18 cellular contexts compared by ENCODE assay signal in the genomic region with DNA sequence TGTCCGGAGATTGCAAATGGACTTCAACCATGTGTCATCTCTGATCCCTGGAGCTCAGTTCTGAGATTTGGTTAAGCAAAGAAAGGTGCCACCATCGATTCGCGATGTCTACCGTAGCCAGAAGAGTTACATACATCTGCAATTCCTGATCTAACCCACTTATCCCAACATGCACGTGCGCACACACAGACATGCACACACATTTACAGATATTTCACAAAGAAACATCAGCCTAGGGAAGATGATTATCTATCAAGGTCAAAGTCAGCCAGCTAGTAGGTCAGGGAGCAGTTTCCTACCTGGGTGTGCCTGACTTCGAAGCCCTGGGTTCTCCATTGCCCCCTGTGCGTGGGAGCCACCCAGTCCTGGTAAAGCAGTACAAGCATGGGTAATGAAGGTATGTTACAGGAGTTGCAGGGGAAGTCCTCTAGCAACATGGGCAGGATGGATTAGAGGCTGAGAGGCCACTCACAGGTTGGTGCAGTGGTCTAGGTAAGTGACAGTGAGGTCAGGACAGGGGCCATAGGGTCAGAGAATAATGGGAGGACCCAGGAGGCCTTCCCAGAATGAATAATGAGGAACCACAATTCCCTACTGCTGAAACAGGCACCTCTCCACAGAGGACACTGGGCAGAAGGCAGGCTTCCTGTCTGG.
"Had no signal": no experiment of that assay in that cellular context is flagged by ENCODE, and none has a peak within 500 bp of the region (broad histone marks: within the 10 kb centered on the region; RNA-seq: fewer than 3 reads in every experiment).

No MANE protein-coding gene starts in this region.

- DNase-seq: activated B cell treated with CpG ODN at 0.5 μM for 24 hours; activated CD4-positive, alpha-beta T cell treated with anti-CD3 and anti-CD28 coated beads for 4 hours; activated CD8-positive, alpha-beta memory T cell treated with anti-CD3 and anti-CD28 coated beads, Interleukin-2, amount 50 U/mL, for 4 hours; activated effector memory CD4-positive, alpha-beta T cell treated with Interleukin-2 at 50 U/mL for 16 hours; activated naive CD4-positive, alpha-beta T cell treated with anti-CD3 and anti-CD28 coated beads, Interleukin-2, amount 10 ng/mL, durations not matched to agents 7 days and 5 days; activated T-cell treated with anti-CD3 and anti-CD28 coated beads, Interleukin-2, amount 50 U/mL, for 4 hours; foreskin fibroblast; left cardiac atrium; mesenchymal stem cell; naive thymus-derived CD4-positive, alpha-beta T cell; stimulated activated CD8-positive, alpha-beta memory T cell treated with anti-CD3 and anti-CD28 coated beads, Interleukin-4, amount 100 ng/mL, for 48 hours had no signal

- H3K9me3 ChIP-seq: ascending aorta, breast epithelium, neutrophil had no signal

- H3K4me3 Mint-ChIP-seq: activated B cell treated with CpG ODN at 0.5 μM for 24 hours; activated naive CD4-positive, alpha-beta T cell treated with anti-CD3 and anti-CD28 coated beads, Interleukin-2, amount 10 ng/mL, durations not matched to agents 7 days and 5 days; activated T-cell treated with anti-CD3 and anti-CD28 coated beads, Interleukin-2, amount 50 U/mL, for 4 hours; stimulated activated naive CD8-positive, alpha-beta T cell treated with anti-CD3 and anti-CD28 coated beads, Interleukin-15, Interleukin-2, amounts not matched to agents 100 ng/mL and 50 ng/mL, for 24 hours; type B pancreatic cell had no signal

- H3K27ac Mint-ChIP-seq: activated B cell treated with CpG ODN at 0.5 μM for 24 hours; activated naive CD4-positive, alpha-beta T cell treated with anti-CD3 and anti-CD28 coated beads, Interleukin-2, amount 10 ng/mL, durations not matched to agents 7 days and 5 days; stimulated activated naive CD8-positive, alpha-beta T cell treated with anti-CD3 and anti-CD28 coated beads, Interleukin-15, Interleukin-2, amounts not matched to agents 100 ng/mL and 50 ng/mL, for 24 hours; type B pancreatic cell had no signal

- H3K27me3 ChIP-seq: ascending aorta, breast epithelium had no signal

- ATAC-seq: activated T-cell treated with anti-CD3 and anti-CD28 coated beads, Interleukin-2, amount 50 U/mL, for 4 hours; naive thymus-derived CD4-positive, alpha-beta T cell had no signal

- H3K27me3 Mint-ChIP-seq: activated B cell treated with CpG ODN at 0.5 μM for 24 hours; stimulated activated naive CD8-positive, alpha-beta T cell treated with anti-CD3 and anti-CD28 coated beads, Interleukin-15, Interleukin-2, amounts not matched to agents 100 ng/mL and 50 ng/mL, for 24 hours; type B pancreatic cell had no signal

- H3K4me3 ChIP-seq: ascending aorta, breast epithelium, SK-N-MC had no signal

- H3K36me3 Mint-ChIP-seq: activated naive CD4-positive, alpha-beta T cell treated with anti-CD3 and anti-CD28 coated beads, Interleukin-2, amount 10 ng/mL, durations not matched to agents 7 days and 5 days; naive thymus-derived CD4-positive, alpha-beta T cell; type B pancreatic cell had no signal

- H3K9me3 Mint-ChIP-seq: activated B cell treated with CpG ODN at 0.5 μM for 24 hours; activated naive CD4-positive, alpha-beta T cell treated with anti-CD3 and anti-CD28 coated beads, Interleukin-2, amount 10 ng/mL, durations not matched to agents 7 days and 5 days; activated T-cell treated with anti-CD3 and anti-CD28 coated beads, Interleukin-2, amount 50 U/mL, for 4 hours; naive thymus-derived CD4-positive, alpha-beta T cell; stimulated activated naive CD8-positive, alpha-beta T cell treated with anti-CD3 and anti-CD28 coated beads, Interleukin-15, Interleukin-2, amounts not matched to agents 100 ng/mL and 50 ng/mL, for 24 hours; type B pancreatic cell had no signal

- H3K36me3 ChIP-seq: ascending aorta, breast epithelium, neutrophil had no signal

- H3K27ac ChIP-seq: breast epithelium, epithelial cell of prostate, neutrophil, SK-N-MC had no signal
